8 cellular contexts compared by ENCODE assay signal in genomic region chr10:31760674-31761081, GRCh38.
DNase-seq lines count a peak whose midpoint lies in the region; ATAC-seq, FAIRE-seq and TF ChIP-seq lines count a peak whose summit lies in the region.

No MANE protein-coding gene starts in this region.

- H3K4me2 ChIP-seq in hepatocyte = peak overlapping the region; percentile 71

- H3K36me3 ChIP-seq in WERI-Rb-1 = no peaks in the 10 kb centered on the region
- H3K36me3 ChIP-seq in hepatocyte (replicated peaks; ENCODE audit: insufficient read depth, low read depth) = no peaks in the 10 kb centered on the region
- no peaks in the 10 kb centered on the region for H3K36me3 ChIP-seq in small intestine (ENCODE audit: control insufficient read depth in 2 of 2, insufficient read depth in 2 of 2, low read length in 2 of 2)

- ATAC-seq in GM18502 (IDR thresholded peaks at IDR 0.05; ENCODE audit: poor library complexity, unreplicated experiment) (no peak), HG03520 (IDR thresholded peaks at IDR 0.05; ENCODE audit: unreplicated experiment) (no peak)

- H3K4me1 ChIP-seq in hepatocyte (ENCODE audit: insufficient read depth) (peaks cover 11% of the 10 kb centered on the region), small intestine (ENCODE audit: control insufficient read depth in 2 of 2, insufficient read depth in 1 of 2, low read depth in 1 of 2, low read length in 1 of 2) (peaks cover 0 to 9% of the 10 kb centered on the region in 2 donors)

- no peaks in the 10 kb centered on the region for H4K20me1 ChIP-seq in hepatocyte (ENCODE audit: insufficient read depth, poor library complexity, severe bottlenecking)

- H2AFZ ChIP-seq in hepatocyte = peak overlapping the region; percentile 43

- TF ChIP-seq CTCF in HL-60 (IDR thresholded peaks at IDR 0.05; ENCODE audit: insufficient read depth, low read length) = no peak
- no peak for TF ChIP-seq CTCF in WERI-Rb-1 (IDR thresholded peaks at IDR 0.05; ENCODE audit: low read depth, low read length)
- TF ChIP-seq CTCF in hepatocyte (IDR thresholded peaks at IDR 0.05; ENCODE audit: poor library complexity) = no peak

- DNase-seq in HL-60 (ENCODE audit: low read depth in 1 of 2, low spot score in 1 of 2) (no peak), WERI-Rb-1 (peak; percentile 30), hepatocyte (ENCODE audit: low spot score) (peak; percentile 43), small intestine (no peak), superior temporal gyrus (ENCODE audit: extremely low spot score) (no peak), cerebellar cortex (ENCODE audit: low spot score) (no peak)

- H3K9me2 ChIP-seq in hepatocyte (replicated peaks; ENCODE audit: insufficient read depth) = no peaks in the 10 kb centered on the region

- no peaks in the 10 kb centered on the region for H3K79me2 ChIP-seq in hepatocyte

- H3K27me3 ChIP-seq in HL-60 (ENCODE audit: insufficient read depth, poor library complexity, severe bottlenecking) (no peaks in the 10 kb centered on the region), WERI-Rb-1 (ENCODE audit: insufficient read depth, low read depth, severe bottlenecking) (no peaks in the 10 kb centered on the region), hepatocyte (no peaks in the 10 kb centered on the region), small intestine (ENCODE audit: control insufficient read depth in 2 of 2, insufficient read depth in 2 of 2, low read length in 2 of 2) (no peaks in the 10 kb centered on the region)

- no peak for FAIRE-seq in small intestine (lab: Jason Lieb, UNC)

- WGBS in hepatocyte (ENCODE audit: low lambda C conversion rate, missing lambda C conversion rate) = 44% methylated on average over 8 of the region's 8 CpGs
- 36 to 43% (median 39%) methylated on average over 8 of the region's 8 CpGs for WGBS in small intestine, 3 donors

- H3K9me3 ChIP-seq in WERI-Rb-1 (ENCODE audit: severe bottlenecking) (no peaks in the 10 kb centered on the region), hepatocyte (ENCODE audit: low read depth) (no peaks in the 10 kb centered on the region), small intestine (ENCODE audit: control insufficient read depth, low read depth) (no peaks in the 10 kb centered on the region)

- H3K4me3 ChIP-seq in HL-60 (replicated peaks; ENCODE audit: insufficient read depth, low read length) = peak overlapping the region; percentile 32
- peak overlapping the region; percentile 34 for H3K4me3 ChIP-seq in WERI-Rb-1 (ENCODE audit: low read depth, low read length)
- peak overlapping the region; percentile 3 for H3K4me3 ChIP-seq in hepatocyte
- no peak overlapping the region for H3K4me3 ChIP-seq in small intestine (ENCODE audit: low read depth in 1 of 2, low read length in 2 of 2)

- H3K27ac ChIP-seq in HL-60 (replicated peaks) (no peak overlapping the region), WERI-Rb-1 (peak overlapping the region; percentile 86), hepatocyte (peak overlapping the region; percentile 88), small intestine (ENCODE audit: low read depth in 1 of 2, low read length in 1 of 2) (peak overlapping the region; percentile 12 to 96)

Comparison
In these comparisons a context has a peak if more than half of its experiments do, and no peak if none do; other contexts are left out.
1. DNase-seq: peak in WERI-Rb-1 (single experiment) and hepatocyte (single experiment); none in HL-60 (0 of 2), small intestine (single experiment), superior temporal gyrus (single experiment) and cerebellar cortex (single experiment).
2. H3K4me3 ChIP-seq: peak in HL-60 (single experiment), WERI-Rb-1 (single experiment) and hepatocyte (single experiment); none in small intestine (0 of 2).